In the genomic region with DNA sequence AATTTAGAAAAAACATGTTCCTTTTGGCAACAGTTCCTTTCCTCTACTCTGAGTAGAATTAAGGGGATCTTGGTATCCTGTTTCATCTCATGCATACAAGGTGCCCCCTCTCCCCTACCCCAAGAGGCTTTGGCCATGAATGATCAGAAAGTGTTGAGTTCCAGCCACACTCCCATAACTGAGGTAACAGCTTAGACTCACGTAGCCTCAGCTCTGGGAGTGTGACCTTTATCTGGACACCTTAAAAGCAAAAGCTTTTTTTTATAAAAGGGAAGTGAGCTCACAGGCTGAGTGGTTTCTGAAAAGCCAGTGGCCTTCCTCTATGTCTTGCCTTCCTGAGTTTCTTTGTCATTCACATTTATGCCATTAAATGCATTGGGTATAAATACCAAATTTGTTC, we compare ENCODE assay signal across 10 cellular contexts. TPM values are rescaled to one million over a fixed set of nuclear protein-coding genes. Genes with fewer than 3 reads are reported as not detected.
DNase-seq lines count a peak whose midpoint lies in the region; ATAC-seq and TF ChIP-seq lines count a peak whose summit lies in the region.
"Had no signal": no experiment of that assay in that cellular context is flagged by ENCODE, and none has a peak within 500 bp of the region (broad histone marks: within the 10 kb centered on the region; RNA-seq: fewer than 3 reads in every experiment).

No MANE protein-coding gene starts in this region.

- no peak overlapping the region for H2AK5ac ChIP-seq in H9 (ENCODE audit: insufficient read length, low read length)

- no peak overlapping the region for H2BK15ac ChIP-seq in H9 (ENCODE audit: low read depth, low read length)

- H3K4me3 Mint-ChIP-seq in naive thymus-derived CD4-positive, alpha-beta T cell: peak overlapping the region; percentile 81 to 97 (median 85)
- H3K4me3 Mint-ChIP-seq in H9: no peak overlapping the region

- peaks cover 11 to 67% (median 47%) of the 10 kb centered on the region in 7 donors for H3K4me1 Mint-ChIP-seq in naive thymus-derived CD4-positive, alpha-beta T cell
- H3K4me1 Mint-ChIP-seq in H9: peaks cover 3 to 5% of the 10 kb centered on the region in 2 experiments; a peak in 1 of 4 replicates

- no peak overlapping the region for H2BK5ac ChIP-seq in H9 (ENCODE audit: insufficient read length, low read length)

- no peaks in the 10 kb centered on the region for H3K36me3 ChIP-seq in naive thymus-derived CD4-positive, alpha-beta T cell (ENCODE audit: control insufficient read depth in 2 of 3, insufficient read depth in 3 of 3, low read length in 3 of 3)

- no peak for TF ChIP-seq CTCF in H9 (conservative IDR thresholded peaks at IDR 0.05)

- no peak overlapping the region for H2BK12ac ChIP-seq in H9 (ENCODE audit: insufficient read length, low read depth, low read length)

- CTCF ChIA-PET in naive thymus-derived CD4-positive, alpha-beta T cell (lab: Charles Lee): interaction anchor here (0.6 to 1.0 kb wide), 3 partner anchors 22 to 165 kb away, joined by 3 to 5 read pairs (median 3); partner anchors contain the start of gene MED7

- no peak overlapping the region for H4K8ac ChIP-seq in H9 (replicated peaks; ENCODE audit: insufficient read length, low read depth, low read length)

- H2AFZ ChIP-seq in H9 (ENCODE audit: low read length): no peak overlapping the region

- H3K4me3 ChIP-seq in naive thymus-derived CD4-positive, alpha-beta T cell (ENCODE audit: low read length): peak overlapping the region; percentile 27

- POLR2A ChIA-PET in naive thymus-derived CD4-positive, alpha-beta T cell (lab: Charles Lee): interaction anchor here (0.7 to 0.9 kb wide), 3 partner anchors 33 to 99 kb away, joined by 3 to 5 read pairs (median 3); partner anchors contain the start of gene MED7

- peak; percentile 21 for DNase-seq in activated CD4-positive, alpha-beta T cell treated with anti-CD3 and anti-CD28 coated beads for 48 hours
- no peak for DNase-seq in activated CD4-positive, alpha-beta T cell treated with anti-CD3 and anti-CD28 coated beads, Interleukin-2, amount 50 U/mL, for 4 hours
- DNase-seq in RPMI8226: peak; percentile 75
- peak in 7 of 9 donors; percentile 16 to 36 (median 27) for DNase-seq in naive thymus-derived CD4-positive, alpha-beta T cell
- no peak for DNase-seq in foreskin melanocyte
- no peak for DNase-seq in NCI-H2107 treated with DMSO at 0.1 percent for 48 hours (lab: John Stamatoyannopoulos, UW; ENCODE audit: unreplicated experiment)
- no peak for DNase-seq in H9

- H3K27ac Mint-ChIP-seq in naive thymus-derived CD4-positive, alpha-beta T cell: peak overlapping the region; percentile 80 to 96 (median 90)
- no peak overlapping the region for H3K27ac Mint-ChIP-seq in H9

- H3K4ac ChIP-seq in H9 (ENCODE audit: low read depth, low read length): no peak overlapping the region

- no peak overlapping the region for H3K18ac ChIP-seq in H9 (ENCODE audit: insufficient read length, low read depth, low read length)

- H4K91ac ChIP-seq in H9 (ENCODE audit: insufficient read length, low read depth, low read length): no peak overlapping the region

- H3K9ac ChIP-seq in H9 (ENCODE audit: extremely low read depth, insufficient read length, low read length): no peak overlapping the region

- no peaks in the 10 kb centered on the region for H3K27me3 Mint-ChIP-seq in naive thymus-derived CD4-positive, alpha-beta T cell
- H3K27me3 Mint-ChIP-seq in H9 (ENCODE audit: low read depth): no peaks in the 10 kb centered on the region

- H3T11ph ChIP-seq in H9 (ENCODE audit: low read length): no peak overlapping the region

- peaks cover 0 to 38% (median 8%) of the 10 kb centered on the region in 5 donors for H3K36me3 Mint-ChIP-seq in naive thymus-derived CD4-positive, alpha-beta T cell
- no peaks in the 10 kb centered on the region for H3K36me3 Mint-ChIP-seq in H9 (ENCODE audit: insufficient read depth in 1 of 3, low read depth in 3 of 3)

- peak; percentile 68 for ATAC-seq in HG02870 (IDR thresholded peaks at IDR 0.05; ENCODE audit: unreplicated experiment)
- peak; percentile 50 for ATAC-seq in naive thymus-derived CD4-positive, alpha-beta T cell

- no peaks in the 10 kb centered on the region for H3K23me2 ChIP-seq in H9 (ENCODE audit: insufficient read length, low read depth, low read length, poor library complexity, severe bottlenecking)

- H3K27me3 ChIP-seq in naive thymus-derived CD4-positive, alpha-beta T cell (ENCODE audit: control insufficient read depth in 2 of 2, insufficient read depth in 2 of 2, low read length in 2 of 2): no peaks in the 10 kb centered on the region
- H3K27me3 ChIP-seq in H9 (ENCODE audit: insufficient read depth, low read length): no peaks in the 10 kb centered on the region

- intact Hi-C loops in naive thymus-derived CD4-positive, alpha-beta T cell (cut with micrococcal nuclease): loop anchor here (1.0 to 10.0 kb wide), 7 partner anchors 20 to 189 kb away; partner anchors contain the start of genes MED7 (in 2 of the 2) and ITK (in 1 of the 2)

- no peaks in the 10 kb centered on the region for H3K79me2 ChIP-seq in H9 (ENCODE audit: insufficient read depth, low read length)

- peak overlapping the region; percentile 55 for H3K27ac ChIP-seq in naive thymus-derived CD4-positive, alpha-beta T cell (ENCODE audit: low read depth, low read length)
- no peak overlapping the region for H3K27ac ChIP-seq in H9 (ENCODE audit: insufficient read length, low read depth, low read length)

- H3K4me1 ChIP-seq in naive thymus-derived CD4-positive, alpha-beta T cell (ENCODE audit: control insufficient read depth in 2 of 2, insufficient read depth in 2 of 2, low read length in 2 of 2): peaks cover 19 to 22% of the 10 kb centered on the region in 2 donors
- H3K4me1 ChIP-seq in H9 (ENCODE audit: insufficient read depth, low read length): no peaks in the 10 kb centered on the region

- H3K14ac ChIP-seq in H9 (ENCODE audit: insufficient read depth, low read length): no peak overlapping the region

- H4K5ac ChIP-seq in H9 (ENCODE audit: insufficient read length, low read depth, low read length): no peak overlapping the region

- no CpG with 5 or more reads among the region's 1 CpG for WGBS in H9 (ENCODE audit: extremely low coverage, insufficient read length, low lambda C conversion rate)

- no peak overlapping the region for H3K56ac ChIP-seq in H9 (ENCODE audit: insufficient read length, low read depth, low read length)

- H3K9me3 Mint-ChIP-seq in naive thymus-derived CD4-positive, alpha-beta T cell: no peaks in the 10 kb centered on the region
- no peaks in the 10 kb centered on the region for H3K9me3 Mint-ChIP-seq in H9

- no peak overlapping the region for H3K4me2 ChIP-seq in H9 (ENCODE audit: insufficient read depth, insufficient read length, low read length)

- no peak overlapping the region for H2BK120ac ChIP-seq in H9 (ENCODE audit: low read depth, low read length, poor library complexity, severe bottlenecking)

- H2BK20ac ChIP-seq in H9 (ENCODE audit: low read depth, low read length, poor library complexity, severe bottlenecking): no peak overlapping the region

- H4K20me1 ChIP-seq in H9 (ENCODE audit: control insufficient read depth, insufficient read depth, insufficient read length): no peaks in the 10 kb centered on the region

- no peak overlapping the region for H3K23ac ChIP-seq in H9 (ENCODE audit: insufficient read length, low read depth, low read length)

- no peaks in the 10 kb centered on the region for H3K9me3 ChIP-seq in naive thymus-derived CD4-positive, alpha-beta T cell (ENCODE audit: control insufficient read depth in 2 of 3, low read length in 3 of 3)
- no peaks in the 10 kb centered on the region for H3K9me3 ChIP-seq in H9 (ENCODE audit: control insufficient read depth, low read depth, low read length)

- no peaks in the 10 kb centered on the region for H3K79me1 ChIP-seq in H9 (ENCODE audit: insufficient read depth, low read depth, low read length, poor library complexity, severe bottlenecking)

RNA-seq across cellular contexts. Expression of gene HAVCR2, which starts 0.9 kb away (rescaled TPM):
- 100 to 1,000 TPM in 1 of 5 experiments, 10 to 100 TPM in 1, 1 to 10 TPM in 3; 5.1 to 110 (median 5.5) TPM for total RNA-seq in naive thymus-derived CD4-positive, alpha-beta T cell
- 1 to 10 TPM; 2.2 to 4.7 TPM for polyA plus RNA-seq in naive thymus-derived CD4-positive, alpha-beta T cell
- total RNA-seq in H9 (2021): not detected in 2 replicates
- total RNA-seq: SK-MEL-5 had no signal

RNA-seq across cellular contexts. Expression of gene MED7, which starts 32.9 kb away (rescaled TPM):
- total RNA-seq in naive thymus-derived CD4-positive, alpha-beta T cell: 10 to 100 TPM in 3 of 5 experiments, 1 to 10 TPM in 2; 5.8 to 18.5 (median 14.2) TPM
- 10 to 100 TPM; 13.5 to 20.5 TPM for polyA plus RNA-seq in naive thymus-derived CD4-positive, alpha-beta T cell
- 10.7 and 10.8 TPM in 2 replicates for total RNA-seq in H9 (2021)

RNA-seq across cellular contexts. Expression of gene HAVCR1, which starts 50.8 kb away (rescaled TPM):
- 10 to 100 TPM in 2 of 5 experiments, 1 to 10 TPM in 3; 5.1 to 32.3 (median 9.1) TPM for total RNA-seq in naive thymus-derived CD4-positive, alpha-beta T cell
- polyA plus RNA-seq in naive thymus-derived CD4-positive, alpha-beta T cell: 1 to 10 TPM; 2.1 to 4.6 TPM
- not detected in 2 replicates for total RNA-seq in H9 (2021)
- total RNA-seq: fibroblast of lung, SK-MEL-5 had no signal
- polyA plus RNA-seq: fibroblast of lung had no signal

RNA-seq across cellular contexts. Expression of gene GARIN3, which starts 56.3 kb away (rescaled TPM):
- total RNA-seq in naive thymus-derived CD4-positive, alpha-beta T cell: not detected
- under 1 TPM in 1 of 2 donors, not detected in 1; 0.07 TPM for polyA plus RNA-seq in naive thymus-derived CD4-positive, alpha-beta T cell
- not detected in 2 replicates for total RNA-seq in H9 (2021)
- total RNA-seq: fibroblast of lung, SK-MEL-5 had no signal
- polyA plus RNA-seq: fibroblast of lung had no signal

Comparison
In these comparisons a context has a peak if more than half of its experiments do, and no peak if none do; other contexts are left out.
1. DNase-seq: peak in activated CD4-positive, alpha-beta T cell treated with anti-CD3 and anti-CD28 coated beads for 48 hours (single experiment), RPMI8226 (single experiment) and naive thymus-derived CD4-positive, alpha-beta T cell (7 of 9); none in activated CD4-positive, alpha-beta T cell treated with anti-CD3 and anti-CD28 coated beads, Interleukin-2, amount 50 U/mL, for 4 hours (0 of 2), foreskin melanocyte (single experiment), NCI-H2107 treated with DMSO at 0.1 percent for 48 hours (single experiment) and H9 (single experiment).
2. H3K27ac Mint-ChIP-seq: peak in naive thymus-derived CD4-positive, alpha-beta T cell (9 of 9); none in H9 (0 of 3).
3. H3K4me3 Mint-ChIP-seq: peak in naive thymus-derived CD4-positive, alpha-beta T cell (10 of 10); none in H9 (0 of 2).